In genomic region chr9:91160599-91161464, GRCh38 we compare ENCODE assay signal across 14 cellular contexts.
DNase-seq lines count a peak whose midpoint lies in the region; ATAC-seq and TF ChIP-seq lines count a peak whose summit lies in the region.
"Had no signal": no experiment of that assay in that cellular context is flagged by ENCODE, and none has a peak within 500 bp of the region (broad histone marks: within the 10 kb centered on the region; RNA-seq: fewer than 3 reads in every experiment).

No MANE protein-coding gene starts in this region.

- no peak overlapping the region for H3K9ac ChIP-seq in IMR-90 (ENCODE audit: low read depth, low read length)

- H3K23ac ChIP-seq in IMR-90 (ENCODE audit: low read depth, low read length), result peak overlapping the region; percentile 29; the same call in 1 of the 2 replicates

- peaks cover 29% of the 10 kb centered on the region for H3K9me1 ChIP-seq in IMR-90 (ENCODE audit: insufficient read depth, low read length)

- H2AK9ac ChIP-seq in IMR-90 (replicated peaks; ENCODE audit: low read depth, low read length, poor library complexity), result peak overlapping the region; percentile 52

- no peak overlapping the region for H3K4me3 ChIP-seq in IMR-90 (ENCODE audit: insufficient read depth, low read depth, low read length)

- peak overlapping the region; percentile 82 to 93; a peak in 2 of 4 replicates for H4K8ac ChIP-seq in IMR-90 (ENCODE audit: low read depth in 2 of 2, low read length in 2 of 2)

- peak overlapping the region; percentile 95; the same call in 2 of the 3 replicates for H2BK15ac ChIP-seq in IMR-90 (ENCODE audit: low read depth, low read length)

- peak; percentile 35 for DNase-seq in activated T-cell treated with anti-CD3 and anti-CD28 coated beads, Interleukin-2, amount 50 U/mL, for 24 hours
- DNase-seq in activated T-cell treated with anti-CD3 and anti-CD28 coated beads, Interleukin-2, amount 50 U/mL, for 4 hours, result no peak
- DNase-seq in IMR-90 (no peak), cerebellum (ENCODE audit: low spot score) (no peak), SW480 (ENCODE audit: low spot score) (no peak), OCI-M2 (lab: John Stamatoyannopoulos, UW; ENCODE audit: unreplicated experiment) (no peak)
- no peak for DNase-seq in activated naive CD8-positive, alpha-beta T cell treated with anti-CD3 and anti-CD28 coated beads for 36 hours
- peak; percentile 37 for DNase-seq in stimulated activated CD8-positive, alpha-beta memory T cell treated with anti-CD3 and anti-CD28 coated beads, Interleukin-4, amount 100 ng/mL, for 48 hours
- DNase-seq: ACHN; CD4-positive, alpha-beta T cell; HFFc6; NCI-H1436; stimulated activated naive CD4-positive, alpha-beta T cell; T-cell had no signal

- TF ChIP-seq RAD21 in IMR-90 (IDR thresholded peaks at IDR 0.05; ENCODE audit: low read length), result no peak

- peak overlapping the region; percentile 97 for H4K91ac ChIP-seq in IMR-90 (ENCODE audit: insufficient read depth, low read depth, low read length)

- TF ChIP-seq CTCF in IMR-90 (conservative IDR thresholded peaks at IDR 0.05; ENCODE audit: low read depth, low read length), result no peak

- dilution Hi-C loops in IMR-90 (cut with HindIII; ENCODE audit: low sequenced_read_pairs, unreplicated experiment), result no loop called here

- H3K4me1 Mint-ChIP-seq in activated T-cell treated with anti-CD3 and anti-CD28 coated beads, Interleukin-2, amount 50 U/mL, for 24 hours (ENCODE audit: low read depth), result peaks cover 70% of the 10 kb centered on the region
- peaks cover 52% of the 10 kb centered on the region for H3K4me1 Mint-ChIP-seq in activated T-cell treated with anti-CD3 and anti-CD28 coated beads, Interleukin-2, amount 50 U/mL, for 4 hours (ENCODE audit: low read depth)
- H3K4me1 Mint-ChIP-seq in activated naive CD8-positive, alpha-beta T cell treated with anti-CD3 and anti-CD28 coated beads for 36 hours, result peaks cover 52% of the 10 kb centered on the region

- H3K56ac ChIP-seq in IMR-90 (ENCODE audit: extremely low read depth, insufficient read depth, low read length), result no peak overlapping the region

- H3K4me1 ChIP-seq in IMR-90 (ENCODE audit: control insufficient read depth, insufficient read depth, low read length), result peaks cover 33% of the 10 kb centered on the region

- no peaks in the 10 kb centered on the region for H3K9me3 ChIP-seq in IMR-90 (ENCODE audit: control insufficient read depth, insufficient read depth, low read length)

- H2AK5ac ChIP-seq in IMR-90 (ENCODE audit: low read depth, low read length), result peak overlapping the region; percentile 86

- peak overlapping the region; percentile 27 for H2BK5ac ChIP-seq in IMR-90 (ENCODE audit: low read depth, low read length, poor library complexity, severe bottlenecking)

- CTCF ChIA-PET in IMR-90 (lab: Yijun Ruan, JAX), result interaction anchor here (0.7 kb wide), 1 partner anchor 31 kb away, joined by 3 read pairs; no protein-coding TSS in a partner anchor

- no TSS peak for BruUV-seq in IMR-90 (replicated peaks; lab: Mats Ljungman, UMichigan)

- H3K27ac ChIP-seq in IMR-90 (ENCODE audit: insufficient read depth, low read length), result no peak overlapping the region

- peak overlapping the region; percentile 86 for H3K14ac ChIP-seq in IMR-90 (replicated peaks; ENCODE audit: low read depth, low read length)

- POLR2A ChIA-PET in IMR-90 (lab: Charles Lee; ENCODE audit: unreplicated experiment), result interaction anchor here (0.6 kb wide), 1 partner anchor 61 kb away, joined by 3 read pairs; no protein-coding TSS in a partner anchor

- H3K9me3 Mint-ChIP-seq in activated T-cell treated with anti-CD3 and anti-CD28 coated beads, Interleukin-2, amount 50 U/mL, for 24 hours, result no peaks in the 10 kb centered on the region
- H3K9me3 Mint-ChIP-seq in activated T-cell treated with anti-CD3 and anti-CD28 coated beads, Interleukin-2, amount 50 U/mL, for 4 hours, result no peaks in the 10 kb centered on the region
- H3K9me3 Mint-ChIP-seq in activated naive CD8-positive, alpha-beta T cell treated with anti-CD3 and anti-CD28 coated beads for 36 hours, result no peaks in the 10 kb centered on the region
- H3K9me3 Mint-ChIP-seq: CD4-positive, alpha-beta T cell; HFFc6; T-cell had no signal

- no peak overlapping the region for H2AFZ ChIP-seq in IMR-90 (replicated peaks; ENCODE audit: low read length, poor library complexity)

- H3K4me3 Mint-ChIP-seq in activated T-cell treated with anti-CD3 and anti-CD28 coated beads, Interleukin-2, amount 50 U/mL, for 24 hours, result no peak overlapping the region
- H3K4me3 Mint-ChIP-seq in activated T-cell treated with anti-CD3 and anti-CD28 coated beads, Interleukin-2, amount 50 U/mL, for 4 hours, result no peak overlapping the region
- H3K4me3 Mint-ChIP-seq in activated naive CD8-positive, alpha-beta T cell treated with anti-CD3 and anti-CD28 coated beads for 36 hours, result no peak overlapping the region
- H3K4me3 Mint-ChIP-seq: CD4-positive, alpha-beta T cell; HFFc6; T-cell had no signal

- H3K18ac ChIP-seq in IMR-90 (ENCODE audit: low read depth, low read length), result no peak overlapping the region

- intact Hi-C loops in IMR-90 (cut with micrococcal nuclease), result loop anchor here (5.0 kb wide), 1 partner anchor 124 kb away; no protein-coding TSS in a partner anchor

- H3K36me3 Mint-ChIP-seq in activated T-cell treated with anti-CD3 and anti-CD28 coated beads, Interleukin-2, amount 50 U/mL, for 24 hours (ENCODE audit: low read depth), result peaks cover 10% of the 10 kb centered on the region
- H3K36me3 Mint-ChIP-seq in activated T-cell treated with anti-CD3 and anti-CD28 coated beads, Interleukin-2, amount 50 U/mL, for 4 hours (ENCODE audit: insufficient read depth), result no peaks in the 10 kb centered on the region
- H3K36me3 Mint-ChIP-seq in activated naive CD8-positive, alpha-beta T cell treated with anti-CD3 and anti-CD28 coated beads for 36 hours, result no peaks in the 10 kb centered on the region
- H3K36me3 Mint-ChIP-seq: T-cell had no signal

- no peaks in the 10 kb centered on the region for H3K36me3 ChIP-seq in IMR-90 (ENCODE audit: control insufficient read depth, insufficient read depth, low read length)

- peak overlapping the region; percentile 99 for H2BK20ac ChIP-seq in IMR-90 (ENCODE audit: low read depth, low read length)

- no peak overlapping the region for H3K4me2 ChIP-seq in IMR-90 (ENCODE audit: low read depth, low read length)

- ATAC-seq in activated T-cell treated with anti-CD3 and anti-CD28 coated beads, Interleukin-2, amount 50 U/mL, for 4 hours, result no peak
- ATAC-seq in IMR-90 (ENCODE audit: low read depth), result no peak
- ATAC-seq: T-cell had no signal

- no peak overlapping the region for H4K5ac ChIP-seq in IMR-90 (ENCODE audit: low read depth, low read length)

- no peaks in the 10 kb centered on the region for H3K27me3 Mint-ChIP-seq in activated T-cell treated with anti-CD3 and anti-CD28 coated beads, Interleukin-2, amount 50 U/mL, for 24 hours
- H3K27me3 Mint-ChIP-seq in activated T-cell treated with anti-CD3 and anti-CD28 coated beads, Interleukin-2, amount 50 U/mL, for 4 hours (ENCODE audit: low read depth), result no peaks in the 10 kb centered on the region
- H3K27me3 Mint-ChIP-seq in activated naive CD8-positive, alpha-beta T cell treated with anti-CD3 and anti-CD28 coated beads for 36 hours, result no peaks in the 10 kb centered on the region
- H3K27me3 Mint-ChIP-seq: CD4-positive, alpha-beta T cell; T-cell had no signal

- in situ Hi-C loops in IMR-90 (cut with MboI; ENCODE audit: low sequenced_read_pairs), result no loop called here

- no peaks in the 10 kb centered on the region for H4K20me1 ChIP-seq in IMR-90 (ENCODE audit: insufficient read depth, low read length)

- TF ChIP-seq POLR2A in IMR-90 (IDR thresholded peaks at IDR 0.05; ENCODE audit: low read depth, low read length), result no peak

- peak overlapping the region; percentile 96 for H3K27ac Mint-ChIP-seq in activated T-cell treated with anti-CD3 and anti-CD28 coated beads, Interleukin-2, amount 50 U/mL, for 24 hours
- H3K27ac Mint-ChIP-seq in activated naive CD8-positive, alpha-beta T cell treated with anti-CD3 and anti-CD28 coated beads for 36 hours, result peak overlapping the region; percentile 14
- H3K27ac Mint-ChIP-seq: CD4-positive, alpha-beta T cell; T-cell had no signal

- no peaks in the 10 kb centered on the region for H3K27me3 ChIP-seq in IMR-90 (ENCODE audit: control insufficient read depth, insufficient read depth, low read length)

- 98% methylated on average over 20 of the region's 31 CpGs; no CpG with 5 or more reads in 1 of the 2 experiments for WGBS in IMR-90 (ENCODE audit: extremely low coverage in 2 of 2, insufficient read length in 1 of 2), 2 experiments

- peaks cover 9 to 33% of the 10 kb centered on the region in 2 experiments for H3K79me1 ChIP-seq in IMR-90 (ENCODE audit: low read depth in 1 of 2, low read length in 2 of 2)

- peak overlapping the region; percentile 99 for H3K4ac ChIP-seq in IMR-90 (ENCODE audit: low read depth, low read length)

- peak overlapping the region; percentile 98 for H2BK120ac ChIP-seq in IMR-90 (ENCODE audit: low read depth, low read length)

TF ChIP-seq in IMR-90, 13 proteins besides CTCF, POLR2A, EP300 and RAD21:
- no peak for TF ChIP-seq MAZ (IDR thresholded peaks at IDR 0.05; ENCODE audit: borderline replicate concordance, low read depth, low read length)
- TF ChIP-seq SMC3 (IDR thresholded peaks at IDR 0.05; ENCODE audit: low read depth, low read length), result no peak
- no peak for TF ChIP-seq MXI1 (IDR thresholded peaks at IDR 0.05; ENCODE audit: borderline replicate concordance, low read depth, low read length)
- no peak for TF ChIP-seq RCOR1 (IDR thresholded peaks at IDR 0.05; ENCODE audit: insufficient replicate concordance, low read length)
- TF ChIP-seq NFE2L2 (IDR thresholded peaks at IDR 0.05; ENCODE audit: low read depth, low read length), result no peak
- TF ChIP-seq FOS (IDR thresholded peaks at IDR 0.05; ENCODE audit: low read depth, low read length), result no peak
- TF ChIP-seq MAFK (IDR thresholded peaks at IDR 0.05; ENCODE audit: low read depth, low read length), result no peak
- TF ChIP-seq CHD1 (IDR thresholded peaks at IDR 0.05; ENCODE audit: low read depth, low read length), result no peak
- TF ChIP-seq BHLHE40 (IDR thresholded peaks at IDR 0.05; ENCODE audit: low read depth, low read length), result no peak
- TF ChIP-seq, protein P1, sequence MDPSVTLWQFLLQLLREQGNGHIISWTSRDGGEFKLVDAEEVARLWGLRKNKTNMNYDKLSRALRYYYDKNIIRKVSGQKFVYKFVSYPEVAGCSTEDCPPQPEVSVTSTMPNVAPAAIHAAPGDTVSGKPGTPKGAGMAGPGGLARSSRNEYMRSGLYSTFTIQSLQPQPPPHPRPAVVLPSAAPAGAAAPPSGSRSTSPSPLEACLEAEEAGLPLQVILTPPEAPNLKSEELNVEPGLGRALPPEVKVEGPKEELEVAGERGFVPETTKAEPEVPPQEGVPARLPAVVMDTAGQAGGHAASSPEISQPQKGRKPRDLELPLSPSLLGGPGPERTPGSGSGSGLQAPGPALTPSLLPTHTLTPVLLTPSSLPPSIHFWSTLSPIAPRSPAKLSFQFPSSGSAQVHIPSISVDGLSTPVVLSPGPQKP (IDR thresholded peaks at IDR 0.05; ENCODE audit: borderline replicate concordance, low read depth, low read length), result no peak
- no peak for TF ChIP-seq RFX5 (IDR thresholded peaks at IDR 0.05; ENCODE audit: low read depth, low read length)

Comparison
In these comparisons a context has a peak if more than half of its experiments do, and no peak if none do; other contexts are left out.
1. DNase-seq: peak in activated T-cell treated with anti-CD3 and anti-CD28 coated beads, Interleukin-2, amount 50 U/mL, for 24 hours (single experiment) and stimulated activated CD8-positive, alpha-beta memory T cell treated with anti-CD3 and anti-CD28 coated beads, Interleukin-4, amount 100 ng/mL, for 48 hours (single experiment); none in activated T-cell treated with anti-CD3 and anti-CD28 coated beads, Interleukin-2, amount 50 U/mL, for 4 hours (single experiment), IMR-90 (single experiment), activated naive CD8-positive, alpha-beta T cell treated with anti-CD3 and anti-CD28 coated beads for 36 hours (single experiment), cerebellum (single experiment), SW480 (single experiment) and OCI-M2 (single experiment).